ENCODE assay signal across 25 cellular contexts in genomic region chr12:19120795-19121194, GRCh38. TPM values are rescaled to one million over a fixed set of nuclear protein-coding genes. Genes with fewer than 3 reads are reported as not detected.
DNase-seq lines count a peak whose midpoint lies in the region; ATAC-seq and TF ChIP-seq lines count a peak whose summit lies in the region.
"Had no signal": no experiment of that assay in that cellular context is flagged by ENCODE, and none has a peak within 500 bp of the region (broad histone marks: within the 10 kb centered on the region; RNA-seq: fewer than 3 reads in every experiment).

No MANE protein-coding gene starts in this region.

- H3F3A ChIP-seq in GM23248 (ENCODE audit: insufficient read depth) = peaks cover 11% of the 10 kb centered on the region; the same call in 1 of the 2 replicates

- peaks cover 4% of the 10 kb centered on the region for H3K4me1 Mint-ChIP-seq in WTC11
- H3K4me1 Mint-ChIP-seq: activated naive CD8-positive, alpha-beta T cell treated with anti-CD3 and anti-CD28 coated beads, Interleukin-2, amount 10 ng/mL, durations not matched to agents 7 days and 5 days; brain; natural killer cell; stimulated activated effector memory CD8-positive, alpha-beta T cell treated with anti-CD3 and anti-CD28 coated beads, Interleukin-12 subunit alpha, Interleukin-12 subunit beta, amount 100 ng/mL, for 72 hours had no signal

- no peaks in the 10 kb centered on the region for H3K27me3 ChIP-seq in A673 (replicated peaks; ENCODE audit: insufficient read depth, low read depth, low read length, poor library complexity)
- no peaks in the 10 kb centered on the region for H3K27me3 ChIP-seq in GM23248 (replicated peaks; ENCODE audit: insufficient read depth)
- H3K27me3 ChIP-seq in left ventricle myocardium inferior (ENCODE audit: low read depth) = no peaks in the 10 kb centered on the region
- H3K27me3 ChIP-seq: ovary, right lobe of liver had no signal

- no peaks in the 10 kb centered on the region for H3K79me2 ChIP-seq in GM23248 (ENCODE audit: insufficient read depth)

- peak; percentile 19 for DNase-seq in A673 (ENCODE audit: low spot score)
- DNase-seq in GM23248 = peak; percentile 68
- peak; percentile 34 for DNase-seq in RPMI7951 (ENCODE audit: low read depth)
- DNase-seq in fibroblast of gingiva (ENCODE audit: low read depth) = peak; percentile 8
- no peak for DNase-seq in NCI-H2227 treated with DMSO at 0.1 percent for 48 hours (lab: John Stamatoyannopoulos, UW)
- no peak for DNase-seq in WTC11 (ENCODE audit: low spot score)
- DNase-seq in left ventricle myocardium inferior = no peak
- DNase-seq: activated CD4-positive, alpha-beta T cell treated with anti-CD3 and anti-CD28 coated beads, Interleukin-2, amount 10 ng/mL, durations not matched to agents 24 days and 14 days; activated CD8-positive, alpha-beta memory T cell treated with anti-CD3 and anti-CD28 coated beads, Interleukin-2, amount 10 ng/mL, durations not matched to agents 7 days and 5 days; activated naive CD8-positive, alpha-beta T cell treated with anti-CD3 and anti-CD28 coated beads, Interleukin-2, amount 10 ng/mL, durations not matched to agents 7 days and 5 days; GDM1; kidney; natural killer cell; NCI-H1048; NCI-H2081 treated with DMSO at 0.1 percent for 48 hours; NCI-H510A; ovary; right lobe of liver had no signal

- ATAC-seq in GM21381 (IDR thresholded peaks at IDR 0.05; ENCODE audit: unreplicated experiment) (no peak), WTC11 (no peak)
- ATAC-seq: activated CD8-positive, alpha-beta memory T cell treated with anti-CD3 and anti-CD28 coated beads, Interleukin-2, amount 10 ng/mL, durations not matched to agents 7 days and 5 days; activated T-helper 17 cell treated with anti-CD3 and anti-CD28 coated beads, Interleukin-2, amount 50 U/mL, for 72 hours; natural killer cell; right lobe of liver; stimulated activated effector memory CD8-positive, alpha-beta T cell treated with anti-CD3 and anti-CD28 coated beads, Interleukin-12 subunit alpha, Interleukin-12 subunit beta, amount 100 ng/mL, for 72 hours had no signal

- H3K4me3 Mint-ChIP-seq in WTC11 = no peak overlapping the region
- H3K4me3 Mint-ChIP-seq: activated CD4-positive, alpha-beta T cell treated with anti-CD3 and anti-CD28 coated beads, Interleukin-2, amount 10 ng/mL, durations not matched to agents 24 days and 14 days; activated CD8-positive, alpha-beta memory T cell treated with anti-CD3 and anti-CD28 coated beads, Interleukin-2, amount 10 ng/mL, durations not matched to agents 7 days and 5 days; activated naive CD8-positive, alpha-beta T cell treated with anti-CD3 and anti-CD28 coated beads, Interleukin-2, amount 10 ng/mL, durations not matched to agents 7 days and 5 days; activated T-helper 17 cell treated with anti-CD3 and anti-CD28 coated beads, Interleukin-2, amount 50 U/mL, for 72 hours; natural killer cell; stimulated activated effector memory CD8-positive, alpha-beta T cell treated with anti-CD3 and anti-CD28 coated beads, Interleukin-12 subunit alpha, Interleukin-12 subunit beta, amount 100 ng/mL, for 72 hours had no signal

- H3K27me3 Mint-ChIP-seq in WTC11 (ENCODE audit: low read depth) = no peaks in the 10 kb centered on the region
- H3K27me3 Mint-ChIP-seq: activated T-helper 17 cell treated with anti-CD3 and anti-CD28 coated beads, Interleukin-2, amount 50 U/mL, for 72 hours had no signal

- in situ Hi-C loops in GM23248 (cut with MboI) = no loop called here

- no peak for TF ChIP-seq CTCF in A673 (conservative IDR thresholded peaks at IDR 0.05; ENCODE audit: low read depth, low read length)
- TF ChIP-seq CTCF in WTC11 (IDR thresholded peaks at IDR 0.05) = no peak
- TF ChIP-seq CTCF in left ventricle myocardium inferior (IDR thresholded peaks at IDR 0.05; ENCODE audit: borderline replicate concordance) = no peak

- no peaks in the 10 kb centered on the region for H4K20me1 ChIP-seq in GM23248 (ENCODE audit: insufficient read depth)

- no peaks in the 10 kb centered on the region for H3K9me2 ChIP-seq in GM23248 (ENCODE audit: insufficient read depth)

- CTCF ChIA-PET in A673 (lab: Charles Lee) = no interaction called here
- CTCF ChIA-PET in WTC11 (lab: Charles Lee) = no interaction called here

- POLR2A ChIA-PET in A673 (lab: Charles Lee; ENCODE audit: low non-redundant PET) (no interaction called here), WTC11 (lab: Charles Lee) (no interaction called here)

- H3K4me2 ChIP-seq in GM23248 (ENCODE audit: unreplicated experiment) = no peak overlapping the region
- H3K4me2 ChIP-seq: KMS-11 had no signal

- intact Hi-C loops in A673 (cut with micrococcal nuclease; ENCODE audit: unreplicated experiment) = no loop called here
- intact Hi-C loops in left ventricle myocardium inferior (cut with micrococcal nuclease) = no loop called here

- no peak overlapping the region for H2AFZ ChIP-seq in GM23248

- no peak overlapping the region for H3K27ac ChIP-seq in A673 (ENCODE audit: low read depth, low read length, poor library complexity, severe bottlenecking)
- no peak overlapping the region for H3K27ac ChIP-seq in GM23248
- no peak overlapping the region for H3K27ac ChIP-seq in left ventricle myocardium inferior (replicated peaks)
- H3K27ac ChIP-seq: C4-2B, coronary artery, KMS-11, ovary, right lobe of liver had no signal

- WGBS in GM23248 (ENCODE audit: low coverage in 1 of 2, low lambda C conversion rate in 2 of 2, missing lambda C conversion rate in 2 of 2), 2 experiments = 61 to 63% methylated on average over 3 of the region's 3 CpGs

- H3K4me1 ChIP-seq in A673 (ENCODE audit: insufficient read depth, low read length, poor library complexity, severe bottlenecking) = no peaks in the 10 kb centered on the region
- H3K4me1 ChIP-seq in GM23248 (ENCODE audit: insufficient read depth) = peaks cover 12% of the 10 kb centered on the region
- no peaks in the 10 kb centered on the region for H3K4me1 ChIP-seq in left ventricle myocardium inferior
- H3K4me1 ChIP-seq: right lobe of liver had no signal

- H3K9ac ChIP-seq in GM23248 = no peak overlapping the region
- H3K9ac ChIP-seq: KMS-11 had no signal

- no TSS peak for BruUV-seq in A673 (replicated peaks; lab: Mats Ljungman, UMichigan)

- H3K36me3 Mint-ChIP-seq in WTC11 = peaks cover 2% of the 10 kb centered on the region
- H3K36me3 Mint-ChIP-seq: activated naive CD8-positive, alpha-beta T cell treated with anti-CD3 and anti-CD28 coated beads, Interleukin-2, amount 10 ng/mL, durations not matched to agents 7 days and 5 days; natural killer cell; stimulated activated effector memory CD8-positive, alpha-beta T cell treated with anti-CD3 and anti-CD28 coated beads, Interleukin-12 subunit alpha, Interleukin-12 subunit beta, amount 100 ng/mL, for 72 hours had no signal

- no peak overlapping the region for H3K27ac Mint-ChIP-seq in WTC11
- H3K27ac Mint-ChIP-seq: activated CD4-positive, alpha-beta T cell treated with anti-CD3 and anti-CD28 coated beads, Interleukin-2, amount 10 ng/mL, durations not matched to agents 24 days and 14 days; activated CD8-positive, alpha-beta memory T cell treated with anti-CD3 and anti-CD28 coated beads, Interleukin-2, amount 10 ng/mL, durations not matched to agents 7 days and 5 days; activated naive CD8-positive, alpha-beta T cell treated with anti-CD3 and anti-CD28 coated beads, Interleukin-2, amount 10 ng/mL, durations not matched to agents 7 days and 5 days; activated T-helper 17 cell treated with anti-CD3 and anti-CD28 coated beads, Interleukin-2, amount 50 U/mL, for 72 hours; brain; natural killer cell; stimulated activated effector memory CD8-positive, alpha-beta T cell treated with anti-CD3 and anti-CD28 coated beads, Interleukin-12 subunit alpha, Interleukin-12 subunit beta, amount 100 ng/mL, for 72 hours had no signal

- H3K9me3 Mint-ChIP-seq in WTC11 = peaks cover 5% of the 10 kb centered on the region
- H3K9me3 Mint-ChIP-seq: activated CD4-positive, alpha-beta T cell treated with anti-CD3 and anti-CD28 coated beads, Interleukin-2, amount 10 ng/mL, durations not matched to agents 24 days and 14 days; activated naive CD8-positive, alpha-beta T cell treated with anti-CD3 and anti-CD28 coated beads, Interleukin-2, amount 10 ng/mL, durations not matched to agents 7 days and 5 days; activated T-helper 17 cell treated with anti-CD3 and anti-CD28 coated beads, Interleukin-2, amount 50 U/mL, for 72 hours; natural killer cell; stimulated activated effector memory CD8-positive, alpha-beta T cell treated with anti-CD3 and anti-CD28 coated beads, Interleukin-12 subunit alpha, Interleukin-12 subunit beta, amount 100 ng/mL, for 72 hours had no signal

- H3K4me3 ChIP-seq in A673 (ENCODE audit: low read depth, low read length, poor library complexity, severe bottlenecking) (no peak overlapping the region), GM23248 (no peak overlapping the region), left ventricle myocardium inferior (no peak overlapping the region)
- H3K4me3 ChIP-seq: coronary artery, ovary, right lobe of liver had no signal

- H3K36me3 ChIP-seq in A673 (ENCODE audit: insufficient read depth, low read length, poor library complexity, severe bottlenecking) (no peaks in the 10 kb centered on the region), GM23248 (ENCODE audit: low read depth) (no peaks in the 10 kb centered on the region), left ventricle myocardium inferior (no peaks in the 10 kb centered on the region)
- H3K36me3 ChIP-seq: ovary, right lobe of liver had no signal

- H3K9me3 ChIP-seq in A673 (ENCODE audit: low read depth, low read length, poor library complexity, severe bottlenecking) (no peaks in the 10 kb centered on the region), GM23248 (ENCODE audit: low read depth) (no peaks in the 10 kb centered on the region), left ventricle myocardium inferior (replicated peaks) (no peaks in the 10 kb centered on the region)
- H3K9me3 ChIP-seq: ovary, right lobe of liver had no signal

RNA-seq across cellular contexts. Expression of gene PLEKHA5, which starts 8.7 kb away (rescaled TPM):
- total RNA-seq in A673 (2021) (14.0 and 17.7 TPM in 2 replicates), WTC11 (2021) (53.4 to 61.1 TPM (median 57.1 TPM) in 3 replicates), left ventricle myocardium inferior (60.8 TPM)
- total RNA-seq in GM23248 (2014; rRNA removed; shearing (Covaris generic)) = 12.1 and 12.4 TPM in 2 replicates
- 9.1 and 10.0 TPM in 2 replicates for polyA plus RNA-seq in GM23248 (2016; fragmentation: Nextera tagmentation; extraction: Ambion mirVana)
- 30.5 and 36.6 TPM in 2 replicates for total RNA-seq in RPMI7951 (2014; rRNA removed; shearing (Covaris generic))

Comparison
In these comparisons a context has a peak if more than half of its experiments do, and no peak if none do; other contexts are left out.
1. DNase-seq: peak in A673 (single experiment), GM23248 (single experiment), RPMI7951 (single experiment) and fibroblast of gingiva (single experiment); none in NCI-H2227 treated with DMSO at 0.1 percent for 48 hours (single experiment), WTC11 (single experiment) and left ventricle myocardium inferior (single experiment).